In genomic region chr9:133028221-133028620, GRCh38 we compare ENCODE assay signal across 21 cellular contexts. TPM values are rescaled to one million over a fixed set of nuclear protein-coding genes. Genes with fewer than 3 reads are reported as not detected.
DNase-seq lines count a peak whose midpoint lies in the region; ATAC-seq and TF ChIP-seq lines count a peak whose summit lies in the region.
"Had no signal": no experiment of that assay in that cellular context is flagged by ENCODE, and none has a peak within 500 bp of the region (broad histone marks: within the 10 kb centered on the region; RNA-seq: fewer than 3 reads in every experiment).

No MANE protein-coding gene starts in this region.

- no peak overlapping the region for H3K9ac ChIP-seq in mammary epithelial cell (ENCODE audit: insufficient read depth, low read length)

- CTCF ChIA-PET in MCF 10A (lab: Yijun Ruan, JAX) (interaction anchor here (1.2 kb wide), 1 partner anchor 119 kb away, joined by 4 read pairs; no protein-coding TSS in a partner anchor), mammary epithelial cell (lab: Charles Lee; ENCODE audit: low non-redundant PET) (no interaction called here), WTC11 (lab: Charles Lee) (interaction anchor here (0.6 kb wide), 1 partner anchor 431 kb away, joined by 4 read pairs; no protein-coding TSS in a partner anchor)

- H3K4me2 ChIP-seq in mammary epithelial cell (ENCODE audit: insufficient read depth, low read depth, low read length) = no peak overlapping the region

- H3K9me3 Mint-ChIP-seq in MCF 10A (ENCODE audit: unreplicated experiment) = no peaks in the 10 kb centered on the region
- H3K9me3 Mint-ChIP-seq in WTC11 = 0 out of 2 replicates have a peak, but pooled peaks cover 6% of the 10 kb centered on the region
- no peaks in the 10 kb centered on the region for H3K9me3 Mint-ChIP-seq in effector memory CD8-positive, alpha-beta T cell
- no peaks in the 10 kb centered on the region for H3K9me3 Mint-ChIP-seq in progenitor cell of endocrine pancreas (ENCODE audit: low read depth)

- H3K4me1 Mint-ChIP-seq in MCF 10A (ENCODE audit: insufficient read depth, unreplicated experiment) (peaks cover 15% of the 10 kb centered on the region), WTC11 (peaks cover 22% of the 10 kb centered on the region), progenitor cell of endocrine pancreas (ENCODE audit: low read depth) (peaks cover 18% of the 10 kb centered on the region)
- peaks cover 26 to 28% of the 10 kb centered on the region in 2 donors for H3K4me1 Mint-ChIP-seq in effector memory CD8-positive, alpha-beta T cell (ENCODE audit: low read depth in 2 of 2)

- H3K36me3 Mint-ChIP-seq in MCF 10A (ENCODE audit: insufficient read depth, unreplicated experiment) (peaks cover 12% of the 10 kb centered on the region), WTC11 (peaks cover 8% of the 10 kb centered on the region), progenitor cell of endocrine pancreas (ENCODE audit: insufficient read depth) (peaks cover 2% of the 10 kb centered on the region)
- H3K36me3 Mint-ChIP-seq in effector memory CD8-positive, alpha-beta T cell (ENCODE audit: insufficient read depth) = peaks cover 17% of the 10 kb centered on the region

- H3K27ac ChIP-seq in mammary epithelial cell (ENCODE audit: insufficient read depth, low read depth, low read length) (no peak overlapping the region), esophagus muscularis mucosa (replicated peaks in 1 of 4) (no peak overlapping the region)
- H3K27ac ChIP-seq: ascending aorta, coronary artery, epithelial cell of prostate, gastrocnemius medialis, left ventricle myocardium inferior, RWPE1, tibial artery had no signal

- TF ChIP-seq EP300 in esophagus muscularis mucosa (IDR thresholded peaks at IDR 0.05) = no peak

- H3K4me3 Mint-ChIP-seq in MCF 10A (ENCODE audit: unreplicated experiment) (no peak overlapping the region), WTC11 (peak overlapping the region; percentile 99), progenitor cell of endocrine pancreas (ENCODE audit: low read depth) (peak overlapping the region; percentile 98)
- peak overlapping the region; percentile 97 to 98 for H3K4me3 Mint-ChIP-seq in effector memory CD8-positive, alpha-beta T cell

- TF ChIP-seq CTCF in MCF 10A (IDR thresholded peaks at IDR 0.05; ENCODE audit: unreplicated experiment) (no peak), mammary epithelial cell (conservative IDR thresholded peaks at IDR 0.05 in 1 of 2, IDR thresholded peaks at IDR 0.05 in 1 of 2; ENCODE audit: extremely low read depth in 1 of 2, insufficient read depth in 1 of 2, low read depth in 1 of 2, low read length in 2 of 2) (no peak), WTC11 (IDR thresholded peaks at IDR 0.05) (no peak), progenitor cell of endocrine pancreas (IDR thresholded peaks at IDR 0.05; ENCODE audit: unreplicated experiment) (no peak), esophagus muscularis mucosa (IDR thresholded peaks at IDR 0.05) (no peak)

- H3K4me1 ChIP-seq in mammary epithelial cell (ENCODE audit: insufficient read depth, low read length) = peaks cover 13% of the 10 kb centered on the region
- H3K4me1 ChIP-seq in esophagus muscularis mucosa = peaks cover 26 to 41% (median 34%) of the 10 kb centered on the region in 4 donors

- no peaks in the 10 kb centered on the region for H4K20me1 ChIP-seq in mammary epithelial cell (ENCODE audit: insufficient read depth, low read length)

- H3K27me3 ChIP-seq in mammary epithelial cell (ENCODE audit: insufficient read depth, low read length) = no peaks in the 10 kb centered on the region
- H3K27me3 ChIP-seq in esophagus muscularis mucosa = no peaks in the 10 kb centered on the region
- H3K27me3 ChIP-seq: ascending aorta, gastrocnemius medialis had no signal

- H2AFZ ChIP-seq in mammary epithelial cell (ENCODE audit: low read depth, low read length) = no peak overlapping the region

- DNase-seq in MCF 10A (ENCODE audit: unreplicated experiment) = no peak
- DNase-seq in mammary epithelial cell = no peak
- DNase-seq in WTC11 (ENCODE audit: low spot score) = no peak
- DNase-seq in effector memory CD8-positive, alpha-beta T cell = no peak
- DNase-seq in progenitor cell of endocrine pancreas (ENCODE audit: low spot score, unreplicated experiment) = no peak
- DNase-seq in D341Med (ENCODE audit: low spot score) = no peak
- DNase-seq in NCI-H1048 (lab: John Stamatoyannopoulos, UW) = no peak
- no peak for DNase-seq in esophagus muscularis mucosa (ENCODE audit: extremely low spot score)
- DNase-seq: gastrocnemius medialis; HFFc6; left ventricle myocardium inferior; NCI-H1694; NCI-H226; stimulated activated CD4-positive, alpha-beta T cell treated with anti-CD3 and anti-CD28 coated beads, Interleukin-4, amount 100 ng/mL, for 4 hours; tibial artery had no signal

- no peak for TF ChIP-seq POLR2A in esophagus muscularis mucosa (IDR thresholded peaks at IDR 0.05; ENCODE audit: low read depth)

- intact Hi-C loops in MCF 10A (cut with micrococcal nuclease) (no loop called here), mammary epithelial cell (cut with micrococcal nuclease) (no loop called here), esophagus muscularis mucosa (cut with DNase I) (loop anchor here (10.0 kb wide), 1 partner anchor 83 kb away; the partner anchor contains the start of gene TSC1)

- H3K9me3 ChIP-seq in mammary epithelial cell (replicated peaks; ENCODE audit: insufficient read depth, low read length) (no peaks in the 10 kb centered on the region), esophagus muscularis mucosa (no peaks in the 10 kb centered on the region)
- H3K9me3 ChIP-seq: ascending aorta, gastrocnemius medialis, left ventricle myocardium inferior, tibial artery had no signal

- no peak for ATAC-seq in WTC11
- ATAC-seq in effector memory CD8-positive, alpha-beta T cell (replicated peaks) = no peak
- ATAC-seq: gastrocnemius medialis had no signal

- 50% methylated on average over 1 of the region's 3 CpGs for WGBS in mammary epithelial cell (ENCODE audit: low coverage, missing lambda C conversion rate)
- 89% methylated on average over 3 of the region's 3 CpGs for WGBS in esophagus muscularis mucosa

- no peak overlapping the region for H3K4me3 ChIP-seq in mammary epithelial cell (replicated peaks in 1 of 3; ENCODE audit: insufficient read depth in 1 of 3, low read depth in 2 of 3, low read length in 3 of 3)
- H3K4me3 ChIP-seq in esophagus muscularis mucosa = no peak overlapping the region
- H3K4me3 ChIP-seq: ascending aorta, coronary artery, smooth muscle cell, tibial artery had no signal

- H3K27me3 Mint-ChIP-seq in MCF 10A (ENCODE audit: insufficient read depth, unreplicated experiment) (no peaks in the 10 kb centered on the region), WTC11 (ENCODE audit: low read depth) (peaks cover 16% of the 10 kb centered on the region), progenitor cell of endocrine pancreas (peaks cover 11% of the 10 kb centered on the region)
- H3K27me3 Mint-ChIP-seq in effector memory CD8-positive, alpha-beta T cell = no peaks in the 10 kb centered on the region

- dilution Hi-C loops in mammary epithelial cell (cut with HindIII; ENCODE audit: low sequenced_read_pairs) = no loop called here

- H3K36me3 ChIP-seq in mammary epithelial cell (ENCODE audit: insufficient read depth, low read length) = no peaks in the 10 kb centered on the region
- peaks cover 0 to under 1% (median 0%) of the 10 kb centered on the region in 4 donors for H3K36me3 ChIP-seq in esophagus muscularis mucosa
- H3K36me3 ChIP-seq: ascending aorta, gastrocnemius medialis, left ventricle myocardium inferior, tibial artery had no signal

- peaks cover 35% of the 10 kb centered on the region for H3K79me2 ChIP-seq in mammary epithelial cell (ENCODE audit: insufficient read depth, low read length)

- H3K27ac Mint-ChIP-seq in MCF 10A (ENCODE audit: low read depth, unreplicated experiment) (no peak overlapping the region), WTC11 (no peak overlapping the region), progenitor cell of endocrine pancreas (no peak overlapping the region)
- no peak overlapping the region for H3K27ac Mint-ChIP-seq in effector memory CD8-positive, alpha-beta T cell
- H3K27ac Mint-ChIP-seq: HFFc6 had no signal

- in situ Hi-C loops in mammary epithelial cell (cut with MboI; ENCODE audit: low sequenced_read_pairs in 2 of 2) = loop anchor here in 1 of 2 donors (10.0 kb wide), 1 partner anchor 457 kb away; no protein-coding TSS in a partner anchor

- BruUV-seq in MCF 10A (replicated peaks; lab: Mats Ljungman, UMichigan) = TSS peak; percentile 13
- no TSS peak for BruUV-seq in mammary epithelial cell (replicated peaks; lab: Mats Ljungman, UMichigan)

- POLR2A ChIA-PET in MCF 10A (lab: Yijun Ruan, JAX) = no interaction called here
- POLR2A ChIA-PET in WTC11 (lab: Charles Lee) = no interaction called here

TF ChIP-seq in WTC11, 78 proteins besides CTCF, POLR2A, EP300 and RAD21 (continues in another document):
- no peak for TF ChIP-seq ZNF396 (CRISPR knock-in tag; IDR thresholded peaks at IDR 0.05; ENCODE audit: borderline replicate concordance)
- TF ChIP-seq E2F4 (CRISPR knock-in tag; IDR thresholded peaks at IDR 0.05; ENCODE audit: borderline replicate concordance, low read depth) = no peak
- no peak for TF ChIP-seq TEAD4 (CRISPR knock-in tag; IDR thresholded peaks at IDR 0.05)

RNA-seq across cellular contexts. Expression of gene GTF3C5, which starts 2.6 kb away (rescaled TPM):
- 53.9 and 55.4 TPM in 2 replicates for total RNA-seq in MCF 10A (2022)
- total RNA-seq in mammary epithelial cell = 10 to 100 TPM; 28.5 to 54.2 TPM
- polyA plus RNA-seq in mammary epithelial cell = 54.9 TPM
- 139 TPM for polyA minus RNA-seq in mammary epithelial cell
- total RNA-seq in WTC11 (2021) = 86.6 to 104 TPM (median 87.6 TPM) in 3 replicates
- 91.6 and 94.0 TPM in 2 replicates for total RNA-seq in progenitor cell of endocrine pancreas
- total RNA-seq in esophagus muscularis mucosa = 10 to 100 TPM; 38.9 to 58.1 (median 42.4) TPM

RNA-seq across cellular contexts. Expression of gene CEL, which starts 33.6 kb away (rescaled TPM):
- 1.4 and 1.9 TPM in 2 replicates for total RNA-seq in MCF 10A (2022)
- 1 to 10 TPM in 1 of 2 donors, under 1 TPM in 1; 0.50 to 2.6 TPM for total RNA-seq in mammary epithelial cell
- polyA plus RNA-seq in mammary epithelial cell = 1.2 TPM
- polyA minus RNA-seq in mammary epithelial cell = 1.3 TPM
- total RNA-seq in WTC11 (2021) = 6.6 to 10.4 TPM (median 8.1 TPM) in 3 replicates
- 5.2 and 5.4 TPM in 2 replicates for total RNA-seq in progenitor cell of endocrine pancreas
- total RNA-seq in esophagus muscularis mucosa = under 1 TPM; 0.17 to 0.42 (median 0.21) TPM
- total RNA-seq: ascending aorta had no signal

RNA-seq across cellular contexts. Expression of gene GFI1B, which starts 49.7 kb away (rescaled TPM):
- not detected in 2 replicates for total RNA-seq in MCF 10A (2022)
- total RNA-seq in mammary epithelial cell = not detected
- polyA plus RNA-seq in mammary epithelial cell = not detected
- 0.47 TPM for polyA minus RNA-seq in mammary epithelial cell
- total RNA-seq in WTC11 (2021) = 0.41 to 0.78 TPM (median 0.77 TPM) in 3 replicates
- 0.12 TPM in 1 of 2 replicates, not detected in the other for total RNA-seq in progenitor cell of endocrine pancreas
- under 1 TPM in 1 of 4 donors, not detected in 3; 0.17 TPM for total RNA-seq in esophagus muscularis mucosa
- total RNA-seq: ascending aorta, gastrocnemius medialis, posterior vena cava, smooth muscle cell had no signal
- polyA plus RNA-seq: smooth muscle cell had no signal
